Comparison of ENCODE assay signal across 9 cellular contexts in the genomic region with DNA sequence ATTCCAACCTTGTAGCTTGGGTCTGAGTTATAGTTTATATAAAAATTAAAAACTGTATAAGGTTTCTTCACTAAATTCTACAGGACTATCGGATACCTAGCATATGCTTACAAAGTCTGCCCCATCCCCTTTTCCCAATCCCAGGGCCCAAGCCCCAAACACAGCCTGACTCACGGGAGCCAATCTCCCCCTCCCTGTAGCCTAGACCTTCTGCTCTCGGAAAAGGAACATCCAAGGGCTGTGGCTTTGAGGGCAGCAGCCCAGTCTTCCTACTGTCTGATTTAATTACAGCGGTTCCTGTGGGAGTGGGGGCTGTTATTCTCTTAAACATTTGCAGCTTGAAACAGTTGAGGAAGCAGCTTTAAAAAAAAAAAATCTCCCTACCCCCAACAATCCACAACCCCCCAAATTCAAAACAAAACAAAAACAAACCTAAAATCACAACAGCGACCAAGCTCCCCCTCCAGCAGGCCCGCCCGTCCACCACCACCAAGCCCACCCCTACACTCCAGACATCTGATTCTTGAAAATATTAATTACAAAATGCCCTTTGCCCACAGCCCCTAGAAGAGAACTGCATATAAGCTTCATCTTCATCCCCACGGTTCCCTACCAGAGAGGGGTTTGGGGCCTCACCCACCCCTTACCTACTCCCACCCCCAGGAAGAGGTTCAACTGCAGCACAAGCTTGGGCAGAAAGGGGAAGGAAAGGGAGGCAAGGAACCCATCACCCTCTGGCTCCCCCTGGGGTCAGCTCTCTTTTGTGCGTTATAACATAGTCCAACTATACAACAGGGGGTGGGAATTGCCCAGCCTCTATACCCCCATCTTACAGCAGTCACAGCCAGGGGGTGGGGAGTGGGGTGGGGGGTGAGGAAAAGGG. TPM values are rescaled to one million over a fixed set of nuclear protein-coding genes. Genes with fewer than 3 reads are reported as not detected.
DNase-seq lines count a peak whose midpoint lies in the region; ATAC-seq, FAIRE-seq and TF ChIP-seq lines count a peak whose summit lies in the region.
"Had no signal": no experiment of that assay in that cellular context is flagged by ENCODE, and none has a peak within 500 bp of the region (broad histone marks: within the 10 kb centered on the region; RNA-seq: fewer than 3 reads in every experiment).

No MANE protein-coding gene starts in this region.

- H3K36me3 Mint-ChIP-seq in activated CD4-positive, alpha-beta T cell treated with anti-CD3 and anti-CD28 coated beads, Interleukin-2, amount 10 ng/mL, durations not matched to agents 24 days and 14 days (ENCODE audit: low read depth), result peaks cover 51% of the 10 kb centered on the region

- DNase-seq in NCI-H1105 treated with DMSO at 0.1 percent for 48 hours (lab: John Stamatoyannopoulos, UW), result peak; percentile 1
- DNase-seq in NCI-H1105 (lab: John Stamatoyannopoulos, UW), result no peak
- DNase-seq in MG63, result peak; percentile 37
- peak; percentile 82 for DNase-seq in activated CD4-positive, alpha-beta T cell treated with anti-CD3 and anti-CD28 coated beads, Interleukin-2, amount 10 ng/mL, durations not matched to agents 24 days and 14 days
- DNase-seq in epithelial cell of prostate (ENCODE audit: low read depth, low spot score), result no peak
- DNase-seq in pancreas, result peak in 1 of 6 donors; percentile 27
- DNase-seq in inferior parietal cortex (ENCODE audit: extremely low spot score), result no peak
- DNase-seq in pons (ENCODE audit: low spot score), result no peak

- H3K4me3 ChIP-seq in MG63 (no peak overlapping the region; the same call in 1 of the 2 replicates), pancreas (no peak overlapping the region)

- H3K27ac ChIP-seq in epithelial cell of prostate, result peak overlapping the region; percentile 90
- H3K27ac ChIP-seq in pancreas, result peak overlapping the region; percentile 78 to 95 (median 88)

- H3K4me1 ChIP-seq in pancreas, result peaks cover 0 to 13% (median 4%) of the 10 kb centered on the region in 3 donors

- no peaks in the 10 kb centered on the region for H3K9me3 Mint-ChIP-seq in activated CD4-positive, alpha-beta T cell treated with anti-CD3 and anti-CD28 coated beads, Interleukin-2, amount 10 ng/mL, durations not matched to agents 24 days and 14 days

- intact Hi-C loops in activated CD4-positive, alpha-beta T cell treated with anti-CD3 and anti-CD28 coated beads, Interleukin-2, amount 10 ng/mL, durations not matched to agents 24 days and 14 days (cut with micrococcal nuclease), result no loop called here
- intact Hi-C loops in pancreas (cut with DNase I), result no loop called here

- H3K4me3 Mint-ChIP-seq in activated CD4-positive, alpha-beta T cell treated with anti-CD3 and anti-CD28 coated beads, Interleukin-2, amount 10 ng/mL, durations not matched to agents 24 days and 14 days, result peak overlapping the region; percentile 90

- TF ChIP-seq CTCF in pancreas (IDR thresholded peaks at IDR 0.05), result no peak

- no peaks in the 10 kb centered on the region for H3K9me3 ChIP-seq in MG63
- no peaks in the 10 kb centered on the region for H3K9me3 ChIP-seq in pancreas

- 72 to 77% methylated on average over 9 of the region's 9 CpGs for WGBS in pancreas, 2 donors

- H3K36me3 ChIP-seq in MG63 (peaks cover 30% of the 10 kb centered on the region), pancreas (peaks cover 0 to 32% (median 5%) of the 10 kb centered on the region in 3 donors)

- no peaks in the 10 kb centered on the region for H3K27me3 Mint-ChIP-seq in activated CD4-positive, alpha-beta T cell treated with anti-CD3 and anti-CD28 coated beads, Interleukin-2, amount 10 ng/mL, durations not matched to agents 24 days and 14 days

- peaks cover 25% of the 10 kb centered on the region for H3K4me1 Mint-ChIP-seq in activated CD4-positive, alpha-beta T cell treated with anti-CD3 and anti-CD28 coated beads, Interleukin-2, amount 10 ng/mL, durations not matched to agents 24 days and 14 days

- peak overlapping the region; percentile 85 for H3K27ac Mint-ChIP-seq in activated CD4-positive, alpha-beta T cell treated with anti-CD3 and anti-CD28 coated beads, Interleukin-2, amount 10 ng/mL, durations not matched to agents 24 days and 14 days

- no peak for FAIRE-seq in pancreas (lab: Jason Lieb, UNC)

- peak in 2 of 4 donors; percentile 6 to 7 for ATAC-seq in pancreas

- no peaks in the 10 kb centered on the region for H3K27me3 ChIP-seq in MG63
- no peaks in the 10 kb centered on the region for H3K27me3 ChIP-seq in pancreas

RNA-seq across cellular contexts. Expression of gene PRKAG1, which starts 1.1 kb away (rescaled TPM):
- 76.4 and 102 TPM in 2 replicates for total RNA-seq in MG63 (2014; rRNA removed; shearing (Covaris generic); ENCODE audit: low replicate concordance)
- 75.3 and 89.8 TPM in 2 replicates for total RNA-seq in activated CD4-positive, alpha-beta T cell treated with anti-CD3 and anti-CD28 coated beads, Interleukin-2, amount 10 ng/mL, durations not matched to agents 24 days and 14 days
- total RNA-seq in pancreas, result 10 to 100 TPM; 18.2 to 29.8 (median 24.1) TPM
- polyA plus RNA-seq in pancreas, result 10 to 100 TPM; 27.7 to 33.4 TPM

RNA-seq across cellular contexts. Expression of gene DDN, which starts 20.5 kb away (rescaled TPM):
- total RNA-seq in MG63 (2014; rRNA removed; shearing (Covaris generic); ENCODE audit: low replicate concordance), result 0.13 TPM in 1 of 2 replicates, not detected in the other
- total RNA-seq in activated CD4-positive, alpha-beta T cell treated with anti-CD3 and anti-CD28 coated beads, Interleukin-2, amount 10 ng/mL, durations not matched to agents 24 days and 14 days, result 1.4 and 1.5 TPM in 2 replicates
- total RNA-seq in pancreas, result under 1 TPM in 3 of 6 donors, not detected in 3; 0.03 to 0.09 (median 0.06) TPM
- under 1 TPM; 0.04 to 0.12 TPM for polyA plus RNA-seq in pancreas

RNA-seq across cellular contexts. Expression of gene KMT2D, which starts 40.9 kb away (rescaled TPM):
- total RNA-seq in MG63 (2014; rRNA removed; shearing (Covaris generic); ENCODE audit: low replicate concordance), result 8.6 and 11.7 TPM in 2 replicates
- total RNA-seq in activated CD4-positive, alpha-beta T cell treated with anti-CD3 and anti-CD28 coated beads, Interleukin-2, amount 10 ng/mL, durations not matched to agents 24 days and 14 days, result 101 TPM in 2 replicates
- 10 to 100 TPM; 35.8 to 53.0 (median 39.5) TPM for total RNA-seq in pancreas
- 10 to 100 TPM; 20.0 to 79.3 TPM for polyA plus RNA-seq in pancreas

RNA-seq across cellular contexts. Expression of gene WNT1, which starts 41.6 kb away (rescaled TPM):
- total RNA-seq in MG63 (2014; rRNA removed; shearing (Covaris generic); ENCODE audit: low replicate concordance), result not detected in 2 replicates
- total RNA-seq in activated CD4-positive, alpha-beta T cell treated with anti-CD3 and anti-CD28 coated beads, Interleukin-2, amount 10 ng/mL, durations not matched to agents 24 days and 14 days, result not detected in 2 replicates
- not detected for total RNA-seq in pancreas
- not detected for polyA plus RNA-seq in pancreas
- total RNA-seq: dermis microvascular lymphatic vessel endothelial cell had no signal

RNA-seq across cellular contexts. Expression of gene WNT10B, which starts 48.1 kb away (rescaled TPM):
- 2.7 and 3.6 TPM in 2 replicates for total RNA-seq in MG63 (2014; rRNA removed; shearing (Covaris generic); ENCODE audit: low replicate concordance)
- 0.19 and 0.21 TPM in 2 replicates for total RNA-seq in activated CD4-positive, alpha-beta T cell treated with anti-CD3 and anti-CD28 coated beads, Interleukin-2, amount 10 ng/mL, durations not matched to agents 24 days and 14 days
- total RNA-seq in pancreas, result under 1 TPM in 5 of 6 donors, not detected in 1; 0.08 to 0.31 (median 0.12) TPM
- polyA plus RNA-seq in pancreas, result under 1 TPM; 0.34 to 0.59 TPM

Comparison
In these comparisons a context has a peak if more than half of its experiments do, and no peak if none do; other contexts are left out.
1. DNase-seq: peak in NCI-H1105 treated with DMSO at 0.1 percent for 48 hours (single experiment), MG63 (single experiment) and activated CD4-positive, alpha-beta T cell treated with anti-CD3 and anti-CD28 coated beads, Interleukin-2, amount 10 ng/mL, durations not matched to agents 24 days and 14 days (single experiment); none in NCI-H1105 (single experiment), epithelial cell of prostate (single experiment), inferior parietal cortex (single experiment) and pons (single experiment).